In the genomic region with DNA sequence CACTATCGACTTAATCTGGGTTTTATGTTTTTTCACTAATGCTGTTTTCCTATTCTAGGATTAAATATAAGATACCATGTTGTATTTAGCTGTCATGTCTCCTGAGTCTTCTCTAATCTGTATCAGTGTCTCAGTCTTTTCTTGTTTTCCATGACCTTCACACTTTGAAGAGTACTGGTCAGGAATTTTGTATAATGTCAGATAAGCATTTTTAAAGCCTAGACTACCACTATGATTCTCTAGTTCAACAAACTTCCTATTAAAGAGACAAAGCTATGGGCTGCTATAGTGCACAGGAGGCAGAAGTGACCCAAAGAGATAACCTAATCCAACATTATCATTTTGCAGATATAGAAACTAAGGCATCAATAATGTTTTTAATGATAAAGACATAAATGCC, we compare ENCODE assay signal across 2 cellular contexts.
A peak's percentile ranks its signal among the peaks of the same experiment; 100 is the strongest.
TF ChIP-seq lines count a peak whose summit lies in the region.

No MANE protein-coding gene starts in this region.

TF ChIP-seq in IMR-90, 13 proteins besides CTCF, POLR2A, EP300 and RAD21:
- TF ChIP-seq MAFK (IDR thresholded peaks at IDR 0.05; ENCODE audit: low read depth, low read length) (peak; percentile 24; the same call in 1 of the 2 replicates), RCOR1 (IDR thresholded peaks at IDR 0.05; ENCODE audit: insufficient replicate concordance, low read length) (no peak)
TF ChIP-seq in IMR-90: peak in this region for 1.

TF ChIP-seq in K562, 482 proteins besides CTCF, POLR2A, EP300 and RAD21 (continued from another document):
- TF ChIP-seq ZNF212 (CRISPR knock-in tag; IDR thresholded peaks at IDR 0.05) (no peak), ZBTB43 (CRISPR knock-in tag; IDR thresholded peaks at IDR 0.05) (no peak), ZNF778 (CRISPR knock-in tag; IDR thresholded peaks at IDR 0.05) (no peak), TCFL5 (CRISPR knock-in tag; conservative IDR thresholded peaks at IDR 0.05) (no peak), MAFF (IDR thresholded peaks at IDR 0.05; ENCODE audit: low read length) (peak; percentile 28; the same call in 1 of the 2 replicates), COPS2 (conservative IDR thresholded peaks at IDR 0.05) (no peak), PURB (CRISPR knock-in tag; IDR thresholded peaks at IDR 0.05; ENCODE audit: low read depth) (no peak), TFAM (CRISPR knock-in tag; conservative IDR thresholded peaks at IDR 0.05) (no peak), CBX1 (IDR thresholded peaks at IDR 0.05; ENCODE audit: low read depth) (no peak), MAFK (IDR thresholded peaks at IDR 0.05; ENCODE audit: low read length) (peak; percentile 29; the same call in 1 of the 2 replicates), DPF2 (IDR thresholded peaks at IDR 0.05) (no peak), NBN (IDR thresholded peaks at IDR 0.05; ENCODE audit: low read depth) (no peak), THAP12 (CRISPR knock-in tag; IDR thresholded peaks at IDR 0.05) (no peak), ZNF77 (CRISPR knock-in tag; IDR thresholded peaks at IDR 0.05) (no peak), C11orf30 (IDR thresholded peaks at IDR 0.05; ENCODE audit: low read depth) (peak; percentile 78), PHF8 (IDR thresholded peaks at IDR 0.05; ENCODE audit: borderline replicate concordance, low read length) (no peak), IRF9 (tag; IDR thresholded peaks at IDR 0.05) (no peak), MAZ (CRISPR knock-in tag; conservative IDR thresholded peaks at IDR 0.05 in 1 of 2, IDR thresholded peaks at IDR 0.05 in 1 of 2) (no peak), ZNF134 (CRISPR knock-in tag; conservative IDR thresholded peaks at IDR 0.05) (no peak), ZNF707 (CRISPR knock-in tag; conservative IDR thresholded peaks at IDR 0.05) (no peak)
- TF ChIP-seq, protein P1, sequence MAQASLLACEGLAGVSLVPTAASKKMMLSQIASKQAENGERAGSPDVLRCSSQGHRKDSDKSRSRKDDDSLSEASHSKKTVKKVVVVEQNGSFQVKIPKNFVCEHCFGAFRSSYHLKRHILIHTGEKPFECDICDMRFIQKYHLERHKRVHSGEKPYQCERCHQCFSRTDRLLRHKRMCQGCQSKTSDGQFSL (CRISPR knock-in tag; IDR thresholded peaks at IDR 0.05), result no peak
- TF ChIP-seq, protein P1 (tag; IDR thresholded peaks at IDR 0.05), result no peak
- TF ChIP-seq, protein P2, sequence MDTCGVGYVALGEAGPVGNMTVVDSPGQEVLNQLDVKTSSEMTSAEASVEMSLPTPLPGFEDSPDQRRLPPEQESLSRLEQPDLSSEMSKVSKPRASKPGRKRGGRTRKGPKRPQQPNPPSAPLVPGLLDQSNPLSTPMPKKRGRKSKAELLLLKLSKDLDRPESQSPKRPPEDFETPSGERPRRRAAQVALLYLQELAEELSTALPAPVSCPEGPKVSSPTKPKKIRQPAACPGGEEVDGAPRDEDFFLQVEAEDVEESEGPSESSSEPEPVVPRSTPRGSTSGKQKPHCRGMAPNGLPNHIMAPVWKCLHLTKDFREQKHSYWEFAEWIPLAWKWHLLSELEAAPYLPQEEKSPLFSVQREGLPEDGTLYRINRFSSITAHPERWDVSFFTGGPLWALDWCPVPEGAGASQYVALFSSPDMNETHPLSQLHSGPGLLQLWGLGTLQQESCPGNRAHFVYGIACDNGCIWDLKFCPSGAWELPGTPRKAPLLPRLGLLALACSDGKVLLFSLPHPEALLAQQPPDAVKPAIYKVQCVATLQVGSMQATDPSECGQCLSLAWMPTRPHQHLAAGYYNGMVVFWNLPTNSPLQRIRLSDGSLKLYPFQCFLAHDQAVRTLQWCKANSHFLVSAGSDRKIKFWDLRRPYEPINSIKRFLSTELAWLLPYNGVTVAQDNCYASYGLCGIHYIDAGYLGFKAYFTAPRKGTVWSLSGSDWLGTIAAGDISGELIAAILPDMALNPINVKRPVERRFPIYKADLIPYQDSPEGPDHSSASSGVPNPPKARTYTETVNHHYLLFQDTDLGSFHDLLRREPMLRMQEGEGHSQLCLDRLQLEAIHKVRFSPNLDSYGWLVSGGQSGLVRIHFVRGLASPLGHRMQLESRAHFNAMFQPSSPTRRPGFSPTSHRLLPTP (IDR thresholded peaks at IDR 0.05; ENCODE audit: borderline replicate concordance, extremely low read depth, insufficient read length), result no peak
